17 cellular contexts compared by ENCODE assay signal in the genomic region with DNA sequence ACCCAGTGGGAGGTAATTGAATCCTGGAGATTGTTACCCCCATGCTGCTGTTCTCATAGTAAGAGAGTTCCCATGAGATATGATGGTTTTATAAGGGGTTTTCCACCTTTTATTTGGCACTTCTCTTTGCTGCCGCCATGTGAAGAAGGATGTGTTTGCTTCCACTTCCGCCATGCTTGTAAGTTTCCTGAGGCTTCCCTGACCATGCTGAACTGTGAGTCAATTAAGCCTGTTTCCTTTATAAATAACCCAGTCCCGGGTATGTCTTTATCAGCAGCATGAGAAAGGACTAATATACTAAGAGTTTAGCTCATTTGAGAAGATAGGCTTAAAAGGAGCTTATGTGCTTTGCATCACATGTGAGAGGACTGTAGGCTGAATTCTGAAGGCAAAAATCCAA. TPM values are rescaled to one million over a fixed set of nuclear protein-coding genes. Genes with fewer than 3 reads are reported as not detected.
A peak's percentile ranks its signal among the peaks of the same experiment; 100 is the strongest.
DNase-seq lines count a peak whose midpoint lies in the region; ATAC-seq and TF ChIP-seq lines count a peak whose summit lies in the region.
"Had no signal": no experiment of that assay in that cellular context is flagged by ENCODE, and none has a peak within 500 bp of the region (broad histone marks: within the 10 kb centered on the region; RNA-seq: fewer than 3 reads in every experiment).

No MANE protein-coding gene starts in this region.

- ATAC-seq in psoas muscle (no peak), GM19395 (IDR thresholded peaks at IDR 0.05; ENCODE audit: unreplicated experiment) (no peak)
- ATAC-seq: CD8-positive, alpha-beta T cell had no signal

- H3K4me1 ChIP-seq in OCI-LY7 (ENCODE audit: insufficient read depth, low read length, poor library complexity, severe bottlenecking) (peaks cover 13% of the 10 kb centered on the region), osteoblast (ENCODE audit: insufficient read depth, low read length) (peaks cover 6% of the 10 kb centered on the region), psoas muscle (no peaks in the 10 kb centered on the region)

- H3K4me3 ChIP-seq in OCI-LY7 (ENCODE audit: low read depth, low read length, poor library complexity, severe bottlenecking) (no peak overlapping the region), osteoblast (ENCODE audit: insufficient read depth, low read length) (no peak overlapping the region), psoas muscle (no peak overlapping the region)
- H3K4me3 ChIP-seq: SJSA1 had no signal

- H3K9me2 ChIP-seq in OCI-LY7 (ENCODE audit: insufficient read depth, low read length), result no peaks in the 10 kb centered on the region

- intact Hi-C loops in OCI-LY7 (cut with micrococcal nuclease; ENCODE audit: unreplicated experiment), result no loop called here
- intact Hi-C loops in psoas muscle (cut with DNase I), result no loop called here

- H3K27me3 ChIP-seq in osteoblast (ENCODE audit: insufficient read depth, low read length) (no peaks in the 10 kb centered on the region), psoas muscle (ENCODE audit: insufficient read depth in 3 of 3, low read length in 2 of 3) (no peaks in the 10 kb centered on the region)
- H3K27me3 ChIP-seq: SJSA1 had no signal

- H3K79me2 ChIP-seq in OCI-LY7 (ENCODE audit: insufficient read depth, low read depth, low read length), result no peaks in the 10 kb centered on the region
- peaks cover under 1% of the 10 kb centered on the region for H3K79me2 ChIP-seq in osteoblast (ENCODE audit: insufficient read depth, low read length)

- CTCF ChIA-PET in OCI-LY7 (lab: Charles Lee; ENCODE audit: unreplicated experiment), result no interaction called here

- H3K27ac ChIP-seq in OCI-LY7 (ENCODE audit: low read depth, low read length, poor library complexity, severe bottlenecking) (no peak overlapping the region), osteoblast (ENCODE audit: low read depth, low read length) (peak overlapping the region; percentile 8), psoas muscle (no peak overlapping the region)
- H3K27ac ChIP-seq: KMS-11, SJSA1 had no signal

- DNase-seq in ELR (ENCODE audit: low read depth) (peak; percentile 17), OCI-LY7 (ENCODE audit: low spot score) (no peak), dermis blood vessel endothelial cell (peak; percentile 81), osteoblast (ENCODE audit: insufficient read length, low spot score, missing footprints) (no peak), Kasumi-1 (lab: John Stamatoyannopoulos, UW) (no peak), psoas muscle (no peak), anterior cingulate cortex (lab: John Stamatoyannopoulos, UW) (no peak)
- DNase-seq: CD8-positive, alpha-beta T cell; DND-41; NCI-H1417; NCI-H1930; NCI-H2171 treated with DMSO at 0.1 percent for 48 hours; NCI-H510A; RPMI8226 had no signal

- no peak for TF ChIP-seq CTCF in OCI-LY7 (conservative IDR thresholded peaks at IDR 0.05; ENCODE audit: low read length)
- TF ChIP-seq CTCF in osteoblast (IDR thresholded peaks at IDR 0.05; ENCODE audit: extremely low read depth, low read depth, low read length), result no peak
- no peak for TF ChIP-seq CTCF in psoas muscle (IDR thresholded peaks at IDR 0.05)

- no peak overlapping the region for H3K4me2 ChIP-seq in OCI-LY7 (ENCODE audit: low read length)
- no peak overlapping the region for H3K4me2 ChIP-seq in osteoblast (ENCODE audit: insufficient read depth, low read length)
- H3K4me2 ChIP-seq: KMS-11 had no signal

- no peaks in the 10 kb centered on the region for H3K9me3 ChIP-seq in OCI-LY7 (ENCODE audit: low read length)
- H3K9me3 ChIP-seq in osteoblast (ENCODE audit: low read depth, low read length), result no peaks in the 10 kb centered on the region
- no peaks in the 10 kb centered on the region for H3K9me3 ChIP-seq in psoas muscle
- H3K9me3 ChIP-seq: SJSA1 had no signal

- peaks cover 84% of the 10 kb centered on the region for H3K36me3 ChIP-seq in OCI-LY7 (ENCODE audit: insufficient read depth, low read length)
- peaks cover 69% of the 10 kb centered on the region for H3K36me3 ChIP-seq in osteoblast (ENCODE audit: insufficient read depth, low read length)
- peaks cover 26 to 100% of the 10 kb centered on the region in 2 donors for H3K36me3 ChIP-seq in psoas muscle (ENCODE audit: insufficient read depth in 1 of 2, low read depth in 1 of 2)

- H4K20me1 ChIP-seq in OCI-LY7 (ENCODE audit: insufficient read depth, low read length) (no peaks in the 10 kb centered on the region), osteoblast (ENCODE audit: insufficient read depth, low read length) (peaks cover 3% of the 10 kb centered on the region)

- TSS peak; percentile 13 for BruUV-seq in OCI-LY7 (replicated peaks; lab: Mats Ljungman, UMichigan)

- WGBS in psoas muscle, 3 donors, result 79 to 81% (median 80%) methylated on average over 3 of the region's 3 CpGs

- no peak overlapping the region for H2AFZ ChIP-seq in OCI-LY7 (ENCODE audit: low read length)
- H2AFZ ChIP-seq in osteoblast (ENCODE audit: low read length), result no peak overlapping the region

- POLR2A ChIA-PET in OCI-LY7 (lab: Charles Lee), result no interaction called here

RNA-seq across cellular contexts. Expression of a gene that starts 29.3 kb away (rescaled TPM):
- total RNA-seq in OCI-LY7 (2014; rRNA removed; shearing (Covaris generic)), result 66.4 and 76.5 TPM in 2 replicates
- total RNA-seq in OCI-LY7 (2022) (88.8 and 97.0 TPM in 2 replicates), dermis blood vessel endothelial cell (92.6 and 97.2 TPM in 2 replicates), osteoblast (118 and 131 TPM in 2 replicates), psoas muscle (10 to 100 TPM; 33.9 to 38.6 (median 37.0) TPM)
- polyA plus RNA-seq in psoas muscle, result 10 to 100 TPM; 16.0 to 33.4 (median 30.6) TPM

RNA-seq across cellular contexts. Expression of a gene that starts 45.1 kb away (rescaled TPM):
- 43.2 and 45.6 TPM in 2 replicates for total RNA-seq in OCI-LY7 (2014; rRNA removed; shearing (Covaris generic))
- total RNA-seq in OCI-LY7 (2022) (100 and 124 TPM in 2 replicates), dermis blood vessel endothelial cell (106 and 125 TPM in 2 replicates), osteoblast (78.9 and 83.7 TPM in 2 replicates), psoas muscle (100 to 1,000 TPM; 236 to 417 (median 349) TPM)
- polyA plus RNA-seq in psoas muscle, result 100 to 1,000 TPM; 270 to 402 (median 399) TPM

RNA-seq across cellular contexts. Expression of a gene that starts 46.3 kb away (rescaled TPM):
- 17.0 and 17.3 TPM in 2 replicates for total RNA-seq in OCI-LY7 (2014; rRNA removed; shearing (Covaris generic))
- total RNA-seq in OCI-LY7 (2022), result 15.3 and 22.3 TPM in 2 replicates
- 18.9 and 20.3 TPM in 2 replicates for total RNA-seq in dermis blood vessel endothelial cell
- 13.0 and 14.8 TPM in 2 replicates for total RNA-seq in osteoblast
- 10 to 100 TPM in 3 of 4 donors, 1 to 10 TPM in 1; 9.9 to 13.7 (median 11.4) TPM for total RNA-seq in psoas muscle
- polyA plus RNA-seq in psoas muscle, result 10 to 100 TPM in 2 of 3 donors, 1 to 10 TPM in 1; 9.3 to 20.1 (median 10.4) TPM

Comparison
In these comparisons a context has a peak if more than half of its experiments do, and no peak if none do; other contexts are left out.
1. DNase-seq: peak in ELR (single experiment) and dermis blood vessel endothelial cell (single experiment); none in OCI-LY7 (single experiment), osteoblast (single experiment), Kasumi-1 (0 of 2), psoas muscle (0 of 2) and anterior cingulate cortex (0 of 58).